Comparison of ENCODE assay signal across 18 cellular contexts in the genomic region with DNA sequence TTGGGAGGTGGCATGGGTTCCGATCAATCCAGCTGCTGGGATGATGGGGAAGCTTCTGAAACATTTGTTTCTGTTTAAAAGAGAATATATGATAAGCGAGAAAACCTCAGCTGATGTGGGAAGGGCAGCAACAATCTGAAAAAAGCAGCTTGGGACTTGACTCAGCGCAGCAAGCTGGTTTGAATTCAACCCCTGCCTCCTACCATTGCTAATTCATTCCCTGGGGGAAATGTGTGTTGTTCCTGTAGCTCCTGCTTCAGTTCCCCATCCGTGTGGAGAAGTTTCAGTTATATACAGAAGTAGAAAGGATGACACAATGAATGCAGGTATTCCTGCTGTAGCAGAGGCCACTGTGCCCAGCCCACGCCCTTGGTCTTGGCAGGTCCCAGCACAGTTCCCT.
"Had no signal": no experiment of that assay in that cellular context is flagged by ENCODE, and none has a peak within 500 bp of the region (broad histone marks: within the 10 kb centered on the region; RNA-seq: fewer than 3 reads in every experiment).

No MANE protein-coding gene starts in this region.

- H3K4me1 Mint-ChIP-seq: central memory CD8-positive, alpha-beta T cell had no signal

- DNase-seq: activated CD4-positive, alpha-beta T cell treated with anti-CD3 and anti-CD28 coated beads for 1 hour; activated CD8-positive, alpha-beta T cell treated with anti-CD3 and anti-CD28 coated beads for 36 hours; activated naive CD4-positive, alpha-beta T cell treated with anti-CD3 and anti-CD28 coated beads for 36 hours; adrenal gland; body of pancreas; effector memory CD8-positive, alpha-beta T cell; heart right ventricle; kidney; left ventricle myocardium superior; mesendoderm; pancreas had no signal

- H3K36me3 Mint-ChIP-seq: stimulated activated effector memory CD8-positive, alpha-beta T cell treated with anti-CD3 and anti-CD28 coated beads, Interleukin-12 subunit alpha, Interleukin-12 subunit beta, amount 100 ng/mL, for 72 hours had no signal

- H3K4me3 ChIP-seq: adrenal gland, body of pancreas, heart right ventricle, pancreas, skin epidermis, tibial nerve had no signal

- H3K9me3 ChIP-seq: adrenal gland, body of pancreas, heart right ventricle, pancreas, tibial nerve had no signal

- FAIRE-seq: frontal cortex, kidney, pancreas had no signal

- H3K27ac ChIP-seq: body of pancreas, epithelial cell of prostate, pancreas, skin epidermis, tibial nerve had no signal

- H3K27ac Mint-ChIP-seq: activated CD8-positive, alpha-beta T cell treated with anti-CD3 and anti-CD28 coated beads for 36 hours; activated naive CD4-positive, alpha-beta T cell treated with anti-CD3 and anti-CD28 coated beads for 36 hours; activated T-helper 1 cell treated with anti-CD3 and anti-CD28 coated beads, Interleukin-12 subunit alpha, Interleukin-12 subunit beta, Interleukin-2, Interleukin-4 antibody, amounts not matched to agents 30 ng/mL and 10 ng/mL and 1 ng/mL, durations not matched to agents 14 hours and 24 hours and 36 hours; effector memory CD8-positive, alpha-beta T cell; stimulated activated effector memory CD8-positive, alpha-beta T cell treated with anti-CD3 and anti-CD28 coated beads, Interleukin-12 subunit alpha, Interleukin-12 subunit beta, amount 100 ng/mL, for 72 hours had no signal

- H3K4me1 ChIP-seq: adrenal gland, body of pancreas, pancreas, tibial nerve had no signal

- H3K9me3 Mint-ChIP-seq: activated CD8-positive, alpha-beta T cell treated with anti-CD3 and anti-CD28 coated beads for 36 hours; activated naive CD4-positive, alpha-beta T cell treated with anti-CD3 and anti-CD28 coated beads for 36 hours; activated T-helper 1 cell treated with anti-CD3 and anti-CD28 coated beads, Interleukin-12 subunit alpha, Interleukin-12 subunit beta, Interleukin-2, Interleukin-4 antibody, amounts not matched to agents 30 ng/mL and 10 ng/mL and 1 ng/mL, durations not matched to agents 14 hours and 24 hours and 36 hours; central memory CD8-positive, alpha-beta T cell had no signal

- H3K4me3 Mint-ChIP-seq: activated CD8-positive, alpha-beta T cell treated with anti-CD3 and anti-CD28 coated beads for 36 hours; activated naive CD4-positive, alpha-beta T cell treated with anti-CD3 and anti-CD28 coated beads for 36 hours; activated T-helper 1 cell treated with anti-CD3 and anti-CD28 coated beads, Interleukin-12 subunit alpha, Interleukin-12 subunit beta, Interleukin-2, Interleukin-4 antibody, amounts not matched to agents 30 ng/mL and 10 ng/mL and 1 ng/mL, durations not matched to agents 14 hours and 24 hours and 36 hours; central memory CD8-positive, alpha-beta T cell; effector memory CD8-positive, alpha-beta T cell; stimulated activated effector memory CD8-positive, alpha-beta T cell treated with anti-CD3 and anti-CD28 coated beads, Interleukin-12 subunit alpha, Interleukin-12 subunit beta, amount 100 ng/mL, for 72 hours had no signal

- ATAC-seq: activated CD8-positive, alpha-beta T cell treated with anti-CD3 and anti-CD28 coated beads for 36 hours; body of pancreas; effector memory CD8-positive, alpha-beta T cell; left ventricle myocardium superior; pancreas; stimulated activated effector memory CD8-positive, alpha-beta T cell treated with anti-CD3 and anti-CD28 coated beads, Interleukin-12 subunit alpha, Interleukin-12 subunit beta, amount 100 ng/mL, for 72 hours had no signal

- H3K36me3 ChIP-seq: adrenal gland, heart right ventricle, pancreas, tibial nerve had no signal

- H3K27me3 ChIP-seq: body of pancreas, pancreas, tibial nerve had no signal
